In genomic region chr4:142656178-142656577, GRCh38 we compare ENCODE assay signal across 11 cellular contexts.
DNase-seq lines count a peak whose midpoint lies in the region; ATAC-seq, FAIRE-seq and TF ChIP-seq lines count a peak whose summit lies in the region.
"Had no signal": no experiment of that assay in that cellular context is flagged by ENCODE, and none has a peak within 500 bp of the region (broad histone marks: within the 10 kb centered on the region; RNA-seq: fewer than 3 reads in every experiment).

No MANE protein-coding gene starts in this region.

- H3K36me3 Mint-ChIP-seq in Calu3 (ENCODE audit: insufficient read depth, unreplicated experiment) (peaks cover 13% of the 10 kb centered on the region), astrocyte (ENCODE audit: low read depth, unreplicated experiment) (no peaks in the 10 kb centered on the region)

- H3K4me3 Mint-ChIP-seq in Calu3 (ENCODE audit: low read depth, unreplicated experiment) (no peak overlapping the region), astrocyte (ENCODE audit: unreplicated experiment) (no peak overlapping the region)

- H3K9ac ChIP-seq in astrocyte (ENCODE audit: low read length), result no peak overlapping the region

- no peak for ATAC-seq in HG02678 (IDR thresholded peaks at IDR 0.05; ENCODE audit: unreplicated experiment)

- H3K27ac Mint-ChIP-seq in Calu3 (ENCODE audit: unreplicated experiment) (no peak overlapping the region), astrocyte (ENCODE audit: unreplicated experiment) (no peak overlapping the region)

- in situ Hi-C loops in KBM-7 (cut with MboI; ENCODE audit: low pct_unique_long_range_greater_than_20kb, low sequenced_read_pairs), result no loop called here

- H3K4me2 ChIP-seq in astrocyte (ENCODE audit: low read length), result no peak overlapping the region

- H3K9me3 ChIP-seq in astrocyte (ENCODE audit: insufficient read depth, low read depth, low read length), result peaks cover 27% of the 10 kb centered on the region
- H3K9me3 ChIP-seq in ascending aorta, result peaks cover 41 to 75% of the 10 kb centered on the region in 2 donors

- H2AFZ ChIP-seq in astrocyte (ENCODE audit: low read depth, low read length), result no peak overlapping the region

- no peaks in the 10 kb centered on the region for H3K27me3 Mint-ChIP-seq in Calu3 (ENCODE audit: unreplicated experiment)
- no peaks in the 10 kb centered on the region for H3K27me3 Mint-ChIP-seq in astrocyte (ENCODE audit: low read depth, unreplicated experiment)

- H3K27ac ChIP-seq in astrocyte (ENCODE audit: low read depth, low read length) (no peak overlapping the region), ascending aorta (no peak overlapping the region)
- H3K27ac ChIP-seq: thyroid gland had no signal

- no peaks in the 10 kb centered on the region for H3K79me2 ChIP-seq in astrocyte (ENCODE audit: insufficient read depth, low read length)

- intact Hi-C loops in Calu3 (cut with micrococcal nuclease; ENCODE audit: unreplicated experiment) (no loop called here), ascending aorta (cut with DNase I) (no loop called here)

- H3K9me3 Mint-ChIP-seq in Calu3 (ENCODE audit: low read depth, unreplicated experiment), result peaks cover 4% of the 10 kb centered on the region
- peaks cover 27% of the 10 kb centered on the region for H3K9me3 Mint-ChIP-seq in astrocyte (ENCODE audit: unreplicated experiment)

- no peaks in the 10 kb centered on the region for H4K20me1 ChIP-seq in astrocyte (ENCODE audit: insufficient read depth, low read length)

- H3K4me3 ChIP-seq in astrocyte (ENCODE audit: insufficient read depth, low read depth, low read length) (no peak overlapping the region), ascending aorta (no peak overlapping the region)
- H3K4me3 ChIP-seq: thyroid gland had no signal

- BruUV-seq in Calu3 (replicated peaks; lab: Mats Ljungman, UMichigan), result no TSS peak

- H3K4me1 ChIP-seq in astrocyte (ENCODE audit: insufficient read depth, low read length), result no peaks in the 10 kb centered on the region
- no peaks in the 10 kb centered on the region for H3K4me1 ChIP-seq in ascending aorta
- H3K4me1 ChIP-seq: Caco-2, thyroid gland had no signal

- no peak for FAIRE-seq in astrocyte (lab: Jason Lieb, UNC)

- DNase-seq in Calu3 (peak; percentile 17), KBM-7 (peak; percentile 24), astrocyte (ENCODE audit: low read depth) (peak; percentile 18), myocyte (ENCODE audit: low read depth) (peak; percentile 53), islet precursor cell (no peak), ascending aorta (ENCODE audit: low spot score in 2 of 2) (no peak), NCI-H146 (lab: John Stamatoyannopoulos, UW) (no peak)
- DNase-seq: effector memory CD4-positive, alpha-beta T cell had no signal

- CTCF ChIA-PET in Calu3 (lab: Charles Lee), result no interaction called here

- TF ChIP-seq CTCF in Calu3 (IDR thresholded peaks at IDR 0.05; ENCODE audit: unreplicated experiment) (no peak), astrocyte (IDR thresholded peaks at IDR 0.05; ENCODE audit: insufficient read depth, low read depth, low read length) (no peak), ascending aorta (IDR thresholded peaks at IDR 0.05) (no peak)

- H3K27me3 ChIP-seq in astrocyte (ENCODE audit: insufficient read depth, low read length) (no peaks in the 10 kb centered on the region), ascending aorta (no peaks in the 10 kb centered on the region)
- H3K27me3 ChIP-seq: thyroid gland had no signal

- H3K36me3 ChIP-seq in astrocyte (ENCODE audit: insufficient read depth, low read length), result no peaks in the 10 kb centered on the region
- H3K36me3 ChIP-seq in ascending aorta, result peaks cover 0 to 3% of the 10 kb centered on the region in 2 donors
- H3K36me3 ChIP-seq: thyroid gland had no signal

- H3K4me1 Mint-ChIP-seq in Calu3 (ENCODE audit: low read depth, unreplicated experiment), result no peaks in the 10 kb centered on the region
- no peaks in the 10 kb centered on the region for H3K4me1 Mint-ChIP-seq in astrocyte (ENCODE audit: low read depth, unreplicated experiment)

Comparison
In these comparisons a context has a peak if more than half of its experiments do, and no peak if none do; other contexts are left out.
1. DNase-seq: peak in Calu3 (single experiment), KBM-7 (single experiment), astrocyte (single experiment) and myocyte (single experiment); none in islet precursor cell (single experiment), ascending aorta (0 of 2) and NCI-H146 (single experiment).